In genomic region chr11:571802-572185, GRCh38 we compare ENCODE assay signal across 26 cellular contexts. TPM values are rescaled to one million over a fixed set of nuclear protein-coding genes. Genes with fewer than 3 reads are reported as not detected.
"Had no signal": no experiment of that assay in that cellular context is flagged by ENCODE, and none has a peak within 500 bp of the region (broad histone marks: within the 10 kb centered on the region; RNA-seq: fewer than 3 reads in every experiment).

No MANE protein-coding gene starts in this region.

- H3K9ac ChIP-seq: KMS-11, SK-N-SH had no signal

- H3K4me3 Mint-ChIP-seq: activated CD8-positive, alpha-beta memory T cell treated with anti-CD3 and anti-CD28 coated beads, Interleukin-2, amount 10 ng/mL, durations not matched to agents 7 days and 5 days; activated naive CD4-positive, alpha-beta T cell treated with anti-CD3 and anti-CD28 coated beads for 36 hours; activated naive CD8-positive, alpha-beta T cell; activated T-helper 17 cell treated with anti-CD3 and anti-CD28 coated beads, Interleukin-2, amount 50 U/mL, for 72 hours; central memory CD8-positive, alpha-beta T cell; T-helper 2 cell treated with Interferon-gamma antibody and Interleukin-4, amounts not matched to agents 5 μg/mL and 100 μg/mL, for 36 hours had no signal

- ATAC-seq: activated CD4-positive, CD25-positive, alpha-beta regulatory T cell treated with anti-CD3 and anti-CD28 coated beads, Interleukin-2, amount 50 U/mL, for 24 hours; activated CD8-positive, alpha-beta memory T cell treated with anti-CD3 and anti-CD28 coated beads, Interleukin-2, amount 10 ng/mL, durations not matched to agents 7 days and 5 days; activated T-helper 17 cell treated with anti-CD3 and anti-CD28 coated beads, Interleukin-2, amount 50 U/mL, for 72 hours; Right ventricle myocardium inferior had no signal

- H3K27me3 Mint-ChIP-seq: activated naive CD8-positive, alpha-beta T cell; activated T-helper 17 cell treated with anti-CD3 and anti-CD28 coated beads, Interleukin-2, amount 50 U/mL, for 72 hours; central memory CD8-positive, alpha-beta T cell had no signal

- H3K36me3 Mint-ChIP-seq: activated naive CD8-positive, alpha-beta T cell; brain had no signal

- H3K9me3 ChIP-seq: SK-N-SH had no signal

- DNase-seq: activated CD4-positive, alpha-beta T cell treated with anti-CD3 and anti-CD28 coated beads for 48 hours; activated CD4-positive, alpha-beta T cell treated with anti-CD3 and anti-CD28 coated beads, Interleukin-2, amount 50 U/mL, for 48 hours; activated CD8-positive, alpha-beta memory T cell treated with anti-CD3 and anti-CD28 coated beads, Interleukin-2, amount 10 ng/mL, durations not matched to agents 7 days and 5 days; activated gamma-delta T cell; activated naive CD4-positive, alpha-beta T cell treated with anti-CD3 and anti-CD28 coated beads for 36 hours; activated T-cell treated with anti-CD3 and anti-CD28 coated beads, Interleukin-2, amount 50 U/mL, for 48 hours; amygdala; MV-4-11; NCI-H1417 treated with DMSO at 0.1 percent for 48 hours; NCI-H1694; NCI-H2029; NCI-H2107; NCI-H510A; NK-92 treated with Interleukin-12 subunit alpha and Interleukin-12 subunit beta, amount 100 ng/mL, for 24 hours; SK-N-SH; T-helper 1 cell had no signal

- H3K9me3 Mint-ChIP-seq: activated naive CD4-positive, alpha-beta T cell treated with anti-CD3 and anti-CD28 coated beads for 36 hours; activated T-helper 17 cell treated with anti-CD3 and anti-CD28 coated beads, Interleukin-2, amount 50 U/mL, for 72 hours; brain; central memory CD8-positive, alpha-beta T cell; T-helper 2 cell treated with Interferon-gamma antibody and Interleukin-4, amounts not matched to agents 5 μg/mL and 100 μg/mL, for 36 hours had no signal

- H3K27ac Mint-ChIP-seq: activated CD8-positive, alpha-beta memory T cell treated with anti-CD3 and anti-CD28 coated beads, Interleukin-2, amount 10 ng/mL, durations not matched to agents 7 days and 5 days; activated naive CD4-positive, alpha-beta T cell treated with anti-CD3 and anti-CD28 coated beads for 36 hours; activated naive CD8-positive, alpha-beta T cell; activated T-helper 17 cell treated with anti-CD3 and anti-CD28 coated beads, Interleukin-2, amount 50 U/mL, for 72 hours; brain; T-helper 2 cell treated with Interferon-gamma antibody and Interleukin-4, amounts not matched to agents 5 μg/mL and 100 μg/mL, for 36 hours had no signal

- FAIRE-seq: astrocyte had no signal

- H3K4me2 ChIP-seq: KMS-11, SK-N-SH had no signal

- H3K27ac ChIP-seq: KMS-11 had no signal

RNA-seq across cellular contexts. Expression of gene LRRC56, which starts 34.5 kb away (rescaled TPM):
- total RNA-seq: RPMI7951 had no signal
